1 cellular context compared by ENCODE assay signal in the genomic region with DNA sequence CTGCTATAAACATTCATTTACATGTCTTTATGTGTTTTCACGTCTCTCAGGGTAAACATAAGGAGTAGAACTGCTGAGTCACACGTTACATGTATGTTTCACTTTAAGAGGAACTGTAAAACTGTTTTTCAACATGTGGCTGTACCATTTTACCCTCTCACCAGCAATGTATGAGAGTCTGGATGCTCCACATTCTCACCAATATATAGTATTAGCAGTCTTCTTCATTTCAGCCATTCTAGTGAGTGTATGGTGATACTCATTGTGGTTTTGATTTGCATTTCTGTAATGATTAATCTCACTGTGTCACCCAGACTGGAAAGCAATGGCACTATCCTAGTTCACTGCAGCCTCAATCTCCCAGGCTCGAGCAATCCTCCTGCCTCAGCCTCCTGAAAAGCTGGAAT.
TF ChIP-seq lines count a peak whose summit lies in the region.

No MANE protein-coding gene starts in this region.

TF ChIP-seq in K562, 482 proteins besides CTCF, POLR2A, EP300 and RAD21 (continued from another document and continues in another):
- TF ChIP-seq, protein P1, sequence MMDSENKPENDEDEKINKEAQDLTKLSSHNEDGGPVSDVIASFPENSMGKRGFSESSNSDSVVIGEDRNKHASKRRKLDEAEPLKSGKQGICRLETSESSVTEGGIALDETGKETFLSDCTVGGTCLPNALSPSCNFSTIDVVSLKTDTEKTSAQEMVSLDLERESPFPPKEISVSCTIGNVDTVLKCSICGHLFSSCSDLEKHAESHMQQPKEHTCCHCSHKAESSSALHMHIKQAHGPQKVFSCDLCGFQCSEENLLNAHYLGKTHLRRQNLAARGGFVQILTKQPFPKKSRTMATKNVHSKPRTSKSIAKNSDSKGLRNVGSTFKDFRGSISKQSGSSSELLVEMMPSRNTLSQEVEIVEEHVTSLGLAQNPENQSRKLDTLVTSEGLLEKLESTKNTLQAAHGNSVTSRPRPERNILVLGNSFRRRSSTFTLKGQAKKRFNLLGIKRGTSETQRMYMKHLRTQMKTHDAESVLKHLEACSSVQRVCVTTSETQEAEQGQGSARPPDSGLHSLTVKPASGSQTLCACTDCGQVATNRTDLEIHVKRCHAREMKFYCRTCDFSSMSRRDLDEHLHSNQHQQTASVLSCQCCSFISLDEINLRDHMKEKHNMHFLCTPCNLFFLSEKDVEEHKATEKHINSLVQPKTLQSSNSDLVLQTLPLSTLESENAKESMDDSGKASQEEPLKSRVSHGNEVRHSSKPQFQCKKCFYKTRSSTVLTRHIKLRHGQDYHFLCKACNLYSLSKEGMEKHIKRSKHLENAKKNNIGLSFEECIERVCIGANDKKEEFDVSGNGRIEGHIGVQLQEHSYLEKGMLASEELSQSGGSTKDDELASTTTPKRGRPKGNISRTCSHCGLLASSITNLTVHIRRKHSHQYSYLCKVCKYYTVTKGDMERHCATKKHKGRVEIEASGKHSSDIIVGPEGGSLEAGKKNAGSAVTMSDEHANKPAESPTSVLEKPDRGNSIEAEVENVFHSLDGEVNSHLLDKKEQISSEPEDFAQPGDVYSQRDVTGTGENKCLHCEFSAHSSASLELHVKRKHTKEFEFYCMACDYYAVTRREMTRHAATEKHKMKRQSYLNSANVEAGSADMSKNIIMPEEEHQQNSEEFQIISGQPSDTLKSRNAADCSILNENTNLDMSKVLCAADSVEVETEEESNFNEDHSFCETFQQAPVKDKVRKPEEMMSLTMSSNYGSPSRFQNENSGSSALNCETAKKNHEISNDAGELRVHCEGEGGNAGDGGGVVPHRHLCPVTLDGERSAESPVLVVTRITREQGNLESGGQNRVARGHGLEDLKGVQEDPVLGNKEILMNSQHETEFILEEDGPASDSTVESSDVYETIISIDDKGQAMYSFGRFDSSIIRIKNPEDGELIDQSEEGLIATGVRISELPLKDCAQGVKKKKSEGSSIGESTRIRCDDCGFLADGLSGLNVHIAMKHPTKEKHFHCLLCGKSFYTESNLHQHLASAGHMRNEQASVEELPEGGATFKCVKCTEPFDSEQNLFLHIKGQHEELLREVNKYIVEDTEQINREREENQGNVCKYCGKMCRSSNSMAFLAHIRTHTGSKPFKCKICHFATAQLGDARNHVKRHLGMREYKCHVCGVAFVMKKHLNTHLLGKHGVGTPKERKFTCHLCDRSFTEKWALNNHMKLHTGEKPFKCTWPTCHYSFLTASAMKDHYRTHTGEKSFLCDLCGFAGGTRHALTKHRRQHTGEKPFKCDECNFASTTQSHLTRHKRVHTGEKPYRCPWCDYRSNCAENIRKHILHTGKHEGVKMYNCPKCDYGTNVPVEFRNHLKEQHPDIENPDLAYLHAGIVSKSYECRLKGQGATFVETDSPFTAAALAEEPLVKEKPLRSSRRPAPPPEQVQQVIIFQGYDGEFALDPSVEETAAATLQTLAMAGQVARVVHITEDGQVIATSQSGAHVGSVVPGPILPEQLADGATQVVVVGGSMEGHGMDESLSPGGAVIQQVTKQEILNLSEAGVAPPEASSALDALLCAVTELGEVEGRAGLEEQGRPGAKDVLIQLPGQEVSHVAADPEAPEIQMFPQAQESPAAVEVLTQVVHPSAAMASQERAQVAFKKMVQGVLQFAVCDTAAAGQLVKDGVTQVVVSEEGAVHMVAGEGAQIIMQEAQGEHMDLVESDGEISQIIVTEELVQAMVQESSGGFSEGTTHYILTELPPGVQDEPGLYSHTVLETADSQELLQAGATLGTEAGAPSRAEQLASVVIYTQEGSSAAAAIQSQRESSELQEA (IDR thresholded peaks at IDR 0.05; ENCODE audit: low read depth) = no peak
- TF ChIP-seq, protein P2, sequence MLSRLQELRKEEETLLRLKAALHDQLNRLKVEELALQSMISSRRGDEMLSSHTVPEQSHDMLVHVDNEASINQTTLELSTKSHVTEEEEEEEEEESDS (CRISPR knock-in tag; IDR thresholded peaks at IDR 0.05) = no peak
- TF ChIP-seq ZFP1 (CRISPR knock-in tag; IDR thresholded peaks at IDR 0.05) (no peak), CBFA2T2 (conservative IDR thresholded peaks at IDR 0.05) (no peak), ARNT (IDR thresholded peaks at IDR 0.05) (no peak), MYBL2 (IDR thresholded peaks at IDR 0.05; ENCODE audit: low read depth) (no peak), MYBL2 (CRISPR knock-in tag; IDR thresholded peaks at IDR 0.05; ENCODE audit: borderline replicate concordance) (no peak), ZNF12 (CRISPR knock-in tag; IDR thresholded peaks at IDR 0.05) (no peak), ZC3H4 (CRISPR knock-in tag; IDR thresholded peaks at IDR 0.05; ENCODE audit: borderline replicate concordance) (no peak), MBD2 (IDR thresholded peaks at IDR 0.05; ENCODE audit: borderline replicate concordance, low read depth) (no peak), SRSF7 (optimal IDR thresholded peaks at IDR 0.05; ENCODE audit: low read depth, low read length) (no peak), ZNF174 (CRISPR knock-in tag; IDR thresholded peaks at IDR 0.05) (no peak), TEAD1 (CRISPR knock-in tag; IDR thresholded peaks at IDR 0.05) (no peak), KDM2B (CRISPR knock-in tag; IDR thresholded peaks at IDR 0.05) (no peak), TFAM (CRISPR knock-in tag; conservative IDR thresholded peaks at IDR 0.05) (no peak), GATA2 (CRISPR knock-in tag; IDR thresholded peaks at IDR 0.05) (no peak), SMARCC2 (IDR thresholded peaks at IDR 0.05; ENCODE audit: low read depth) (no peak), ZNF224 (CRISPR knock-in tag; IDR thresholded peaks at IDR 0.05) (no peak), ZNF639 (CRISPR knock-in tag; conservative IDR thresholded peaks at IDR 0.05 in 1 of 2, IDR thresholded peaks at IDR 0.05 in 1 of 2) (no peak), KLF16 (IDR thresholded peaks at IDR 0.05) (no peak), NFE2 (IDR thresholded peaks at IDR 0.05; ENCODE audit: low read depth) (peak; percentile 75), CEBPG (CRISPR knock-in tag; IDR thresholded peaks at IDR 0.05) (no peak), CEBPG (tag; conservative IDR thresholded peaks at IDR 0.05 in 1 of 2, IDR thresholded peaks at IDR 0.05 in 1 of 2) (no peak), ATF2 (CRISPR knock-in tag; IDR thresholded peaks at IDR 0.05) (no peak)
- TF ChIP-seq, protein P3, sequence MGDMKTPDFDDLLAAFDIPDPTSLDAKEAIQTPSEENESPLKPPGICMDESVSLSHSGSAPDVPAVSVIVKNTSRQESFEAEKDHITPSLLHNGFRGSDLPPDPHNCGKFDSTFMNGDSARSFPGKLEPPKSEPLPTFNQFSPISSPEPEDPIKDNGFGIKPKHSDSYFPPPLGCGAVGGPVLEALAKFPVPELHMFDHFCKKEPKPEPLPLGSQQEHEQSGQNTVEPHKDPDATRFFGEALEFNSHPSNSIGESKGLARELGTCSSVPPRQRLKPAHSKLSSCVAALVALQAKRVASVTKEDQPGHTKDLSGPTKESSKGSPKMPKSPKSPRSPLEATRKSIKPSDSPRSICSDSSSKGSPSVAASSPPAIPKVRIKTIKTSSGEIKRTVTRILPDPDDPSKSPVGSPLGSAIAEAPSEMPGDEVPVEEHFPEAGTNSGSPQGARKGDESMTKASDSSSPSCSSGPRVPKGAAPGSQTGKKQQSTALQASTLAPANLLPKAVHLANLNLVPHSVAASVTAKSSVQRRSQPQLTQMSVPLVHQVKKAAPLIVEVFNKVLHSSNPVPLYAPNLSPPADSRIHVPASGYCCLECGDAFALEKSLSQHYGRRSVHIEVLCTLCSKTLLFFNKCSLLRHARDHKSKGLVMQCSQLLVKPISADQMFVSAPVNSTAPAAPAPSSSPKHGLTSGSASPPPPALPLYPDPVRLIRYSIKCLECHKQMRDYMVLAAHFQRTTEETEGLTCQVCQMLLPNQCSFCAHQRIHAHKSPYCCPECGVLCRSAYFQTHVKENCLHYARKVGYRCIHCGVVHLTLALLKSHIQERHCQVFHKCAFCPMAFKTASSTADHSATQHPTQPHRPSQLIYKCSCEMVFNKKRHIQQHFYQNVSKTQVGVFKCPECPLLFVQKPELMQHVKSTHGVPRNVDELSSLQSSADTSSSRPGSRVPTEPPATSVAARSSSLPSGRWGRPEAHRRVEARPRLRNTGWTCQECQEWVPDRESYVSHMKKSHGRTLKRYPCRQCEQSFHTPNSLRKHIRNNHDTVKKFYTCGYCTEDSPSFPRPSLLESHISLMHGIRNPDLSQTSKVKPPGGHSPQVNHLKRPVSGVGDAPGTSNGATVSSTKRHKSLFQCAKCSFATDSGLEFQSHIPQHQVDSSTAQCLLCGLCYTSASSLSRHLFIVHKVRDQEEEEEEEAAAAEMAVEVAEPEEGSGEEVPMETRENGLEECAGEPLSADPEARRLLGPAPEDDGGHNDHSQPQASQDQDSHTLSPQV (IDR thresholded peaks at IDR 0.05) = 0 out of 2 replicates have a peak, but pooled peaks have one; percentile 30
- TF ChIP-seq, protein P4, sequence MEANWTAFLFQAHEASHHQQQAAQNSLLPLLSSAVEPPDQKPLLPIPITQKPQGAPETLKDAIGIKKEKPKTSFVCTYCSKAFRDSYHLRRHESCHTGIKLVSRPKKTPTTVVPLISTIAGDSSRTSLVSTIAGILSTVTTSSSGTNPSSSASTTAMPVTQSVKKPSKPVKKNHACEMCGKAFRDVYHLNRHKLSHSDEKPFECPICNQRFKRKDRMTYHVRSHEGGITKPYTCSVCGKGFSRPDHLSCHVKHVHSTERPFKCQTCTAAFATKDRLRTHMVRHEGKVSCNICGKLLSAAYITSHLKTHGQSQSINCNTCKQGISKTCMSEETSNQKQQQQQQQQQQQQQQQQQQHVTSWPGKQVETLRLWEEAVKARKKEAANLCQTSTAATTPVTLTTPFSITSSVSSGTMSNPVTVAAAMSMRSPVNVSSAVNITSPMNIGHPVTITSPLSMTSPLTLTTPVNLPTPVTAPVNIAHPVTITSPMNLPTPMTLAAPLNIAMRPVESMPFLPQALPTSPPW (CRISPR knock-in tag; IDR thresholded peaks at IDR 0.05) = no peak
- TF ChIP-seq, protein P5, sequence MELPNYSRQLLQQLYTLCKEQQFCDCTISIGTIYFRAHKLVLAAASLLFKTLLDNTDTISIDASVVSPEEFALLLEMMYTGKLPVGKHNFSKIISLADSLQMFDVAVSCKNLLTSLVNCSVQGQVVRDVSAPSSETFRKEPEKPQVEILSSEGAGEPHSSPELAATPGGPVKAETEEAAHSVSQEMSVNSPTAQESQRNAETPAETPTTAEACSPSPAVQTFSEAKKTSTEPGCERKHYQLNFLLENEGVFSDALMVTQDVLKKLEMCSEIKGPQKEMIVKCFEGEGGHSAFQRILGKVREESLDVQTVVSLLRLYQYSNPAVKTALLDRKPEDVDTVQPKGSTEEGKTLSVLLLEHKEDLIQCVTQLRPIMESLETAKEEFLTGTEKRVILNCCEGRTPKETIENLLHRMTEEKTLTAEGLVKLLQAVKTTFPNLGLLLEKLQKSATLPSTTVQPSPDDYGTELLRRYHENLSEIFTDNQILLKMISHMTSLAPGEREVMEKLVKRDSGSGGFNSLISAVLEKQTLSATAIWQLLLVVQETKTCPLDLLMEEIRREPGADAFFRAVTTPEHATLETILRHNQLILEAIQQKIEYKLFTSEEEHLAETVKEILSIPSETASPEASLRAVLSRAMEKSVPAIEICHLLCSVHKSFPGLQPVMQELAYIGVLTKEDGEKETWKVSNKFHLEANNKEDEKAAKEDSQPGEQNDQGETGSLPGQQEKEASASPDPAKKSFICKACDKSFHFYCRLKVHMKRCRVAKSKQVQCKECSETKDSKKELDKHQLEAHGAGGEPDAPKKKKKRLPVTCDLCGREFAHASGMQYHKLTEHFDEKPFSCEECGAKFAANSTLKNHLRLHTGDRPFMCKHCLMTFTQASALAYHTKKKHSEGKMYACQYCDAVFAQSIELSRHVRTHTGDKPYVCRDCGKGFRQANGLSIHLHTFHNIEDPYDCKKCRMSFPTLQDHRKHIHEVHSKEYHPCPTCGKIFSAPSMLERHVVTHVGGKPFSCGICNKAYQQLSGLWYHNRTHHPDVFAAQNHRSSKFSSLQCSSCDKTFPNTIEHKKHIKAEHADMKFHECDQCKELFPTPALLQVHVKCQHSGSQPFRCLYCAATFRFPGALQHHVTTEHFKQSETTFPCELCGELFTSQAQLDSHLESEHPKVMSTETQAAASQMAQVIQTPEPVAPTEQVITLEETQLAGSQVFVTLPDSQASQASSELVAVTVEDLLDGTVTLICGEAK (IDR thresholded peaks at IDR 0.05) = no peak
- TF ChIP-seq, protein P5 (CRISPR knock-in tag; IDR thresholded peaks at IDR 0.05) = no peak
